ENCODE assay signal across 10 cellular contexts in genomic region chr7:13829914-13830603, GRCh38.
DNase-seq lines count a peak whose midpoint lies in the region; ATAC-seq and TF ChIP-seq lines count a peak whose summit lies in the region.
"Had no signal": no experiment of that assay in that cellular context is flagged by ENCODE, and none has a peak within 500 bp of the region (broad histone marks: within the 10 kb centered on the region; RNA-seq: fewer than 3 reads in every experiment).

No MANE protein-coding gene starts in this region.

- TF ChIP-seq CTCF in mucosa of descending colon (IDR thresholded peaks at IDR 0.05): no peak

- H3K4me1 ChIP-seq in mucosa of descending colon (ENCODE audit: low read depth): no peaks in the 10 kb centered on the region

- H3K36me3 ChIP-seq in mucosa of descending colon (ENCODE audit: low read depth): no peaks in the 10 kb centered on the region
- H3K36me3 ChIP-seq: gastrocnemius medialis had no signal

- DNase-seq in EH (ENCODE audit: low read depth) (peak; percentile 39), NCI-H1105 treated with DMSO at 0.1 percent for 48 hours (lab: John Stamatoyannopoulos, UW) (peak; percentile 75), dermis microvascular lymphatic vessel endothelial cell (ENCODE audit: low read depth in 2 of 2) (peak; percentile 43 to 81), mucosa of descending colon (no peak), inferior parietal cortex (ENCODE audit: extremely low spot score) (no peak), kidney glomerular epithelial cell (lab: John Stamatoyannopoulos, UW) (no peak), HPDE6-E6E7 (ENCODE audit: extremely low spot score) (no peak)
- DNase-seq: gastrocnemius medialis; stimulated activated CD4-positive, alpha-beta T cell treated with anti-CD3 and anti-CD28 coated beads, Interleukin-15, amount 100 ng/mL, for 24 hours; stimulated activated naive CD4-positive, alpha-beta T cell had no signal

- no peak overlapping the region for H3K4me3 ChIP-seq in mucosa of descending colon
- H3K4me3 ChIP-seq: gastrocnemius medialis had no signal

- ATAC-seq in mucosa of descending colon: peak; percentile 72
- ATAC-seq: gastrocnemius medialis had no signal

- H3K9me3 ChIP-seq in mucosa of descending colon: no peaks in the 10 kb centered on the region
- H3K9me3 ChIP-seq: gastrocnemius medialis had no signal

- intact Hi-C loops in mucosa of descending colon (cut with DNase I, micrococcal nuclease): no loop called here

Comparison
In these comparisons a context has a peak if more than half of its experiments do, and no peak if none do; other contexts are left out.
1. DNase-seq: peak in EH (single experiment), NCI-H1105 treated with DMSO at 0.1 percent for 48 hours (single experiment) and dermis microvascular lymphatic vessel endothelial cell (2 of 2); none in mucosa of descending colon (0 of 3), inferior parietal cortex (single experiment), kidney glomerular epithelial cell (single experiment) and HPDE6-E6E7 (single experiment).